ENCODE assay signal across 8 cellular contexts in the genomic region with DNA sequence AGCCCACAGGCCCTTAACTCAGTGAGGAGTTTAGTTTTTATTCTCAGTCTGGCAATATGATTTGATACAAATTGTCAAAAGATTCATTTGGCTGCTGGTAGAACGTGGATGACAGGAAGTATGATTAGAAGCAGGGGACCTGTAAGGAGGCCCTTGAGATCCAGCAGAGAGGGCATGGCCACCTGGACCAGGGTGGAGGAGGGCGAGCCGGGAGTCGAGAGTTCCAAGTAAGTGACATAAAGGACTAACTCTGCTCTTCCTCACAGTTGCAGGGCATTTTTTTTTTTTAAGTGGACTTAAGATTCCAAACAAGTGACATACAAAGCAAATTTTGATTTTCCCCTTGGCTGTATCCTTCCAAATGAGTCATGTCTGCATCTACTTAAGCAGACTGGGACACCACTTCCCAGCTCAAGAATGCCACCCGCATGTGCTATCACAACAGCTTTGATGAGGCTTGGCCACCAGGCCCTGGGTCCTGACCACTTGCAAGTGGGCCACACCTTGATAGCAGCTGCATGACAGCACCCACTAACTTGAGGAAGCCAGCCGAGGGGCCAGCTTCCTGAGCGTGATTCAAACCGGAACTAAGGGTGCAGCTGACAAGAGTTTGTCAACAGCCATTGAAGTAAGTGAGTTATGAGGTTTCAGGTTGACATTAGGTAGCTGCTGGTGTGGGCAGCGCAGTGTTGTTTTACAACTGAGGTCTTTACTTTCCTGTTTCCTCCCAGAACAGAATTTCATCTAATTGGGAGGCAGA. TPM values are rescaled to one million over a fixed set of nuclear protein-coding genes. Genes with fewer than 3 reads are reported as not detected.
DNase-seq lines count a peak whose midpoint lies in the region; ATAC-seq and TF ChIP-seq lines count a peak whose summit lies in the region.

No MANE protein-coding gene starts in this region.

- H3K27me3 ChIP-seq in DOHH2 (ENCODE audit: control insufficient read depth, low read length) (no peaks in the 10 kb centered on the region), heart left ventricle (no peaks in the 10 kb centered on the region)

- H3K4me3 ChIP-seq in DOHH2 (ENCODE audit: low read length): peak overlapping the region; percentile 30
- peak overlapping the region in 1 of 12 donors; percentile 16 for H3K4me3 ChIP-seq in heart left ventricle

- no peaks in the 10 kb centered on the region for H3K36me3 ChIP-seq in DOHH2 (ENCODE audit: control insufficient read depth, low read length)
- H3K36me3 ChIP-seq in heart left ventricle: no peaks in the 10 kb centered on the region

- 0 out of 2 replicates have a peak overlapping the region, but pooled peaks have one; percentile 18 for H3K27ac ChIP-seq in DOHH2 (ENCODE audit: low read depth, low read length)
- H3K27ac ChIP-seq in heart left ventricle: peak overlapping the region in 5 of 12 donors; percentile 27 to 66 (median 39)

- no peaks in the 10 kb centered on the region for H3K9me3 ChIP-seq in DOHH2 (ENCODE audit: control insufficient read depth, insufficient read depth, low read length)
- no peaks in the 10 kb centered on the region for H3K9me3 ChIP-seq in heart left ventricle

- no peaks in the 10 kb centered on the region for H3K79me2 ChIP-seq in DOHH2 (ENCODE audit: control insufficient read depth, low read length)

- intact Hi-C loops in heart left ventricle (cut with DNase I): loop anchor here in 2 of 10 donors (2.0 to 10.0 kb wide), 2 partner anchors 39 to 73 kb away; no protein-coding TSS in a partner anchor

- ATAC-seq in GM21717 (IDR thresholded peaks at IDR 0.05; ENCODE audit: unreplicated experiment) (peak; percentile 89), heart left ventricle (peak in 3 of 4 donors; percentile 63 to 67 (median 66))

- no peaks in the 10 kb centered on the region for H3K9me2 ChIP-seq in DOHH2 (replicated peaks; ENCODE audit: control insufficient read depth, low read length)

- no peaks in the 10 kb centered on the region for H3F3A ChIP-seq in DOHH2 (ENCODE audit: control insufficient read depth, insufficient read depth)

- no peaks in the 10 kb centered on the region for H4K20me1 ChIP-seq in DOHH2 (ENCODE audit: control insufficient read depth, insufficient read depth, low read depth, low read length)

- WGBS in heart left ventricle, 4 donors: 50 to 57% (median 53%) methylated on average over 9 of the region's 9 CpGs

- H3K4me1 ChIP-seq in DOHH2 (ENCODE audit: control insufficient read depth, low read length) (peaks cover 28% of the 10 kb centered on the region), heart left ventricle (peaks cover 5 to 62% (median 31%) of the 10 kb centered on the region in 12 donors)

- peak; percentile 67 for DNase-seq in KG1 (lab: John Stamatoyannopoulos, UW)
- peak; percentile 75 for DNase-seq in activated CD8-positive, alpha-beta memory T cell treated with anti-CD3 and anti-CD28 coated beads, Interleukin-2, amount 50 U/mL, for 48 hours
- peak in 4 of 5 donors; percentile 20 to 68 (median 43) for DNase-seq in heart left ventricle
- peak; percentile 37 for DNase-seq in stimulated activated CD8-positive, alpha-beta memory T cell treated with anti-CD3 and anti-CD28 coated beads, Interleukin-15, amount 100 ng/mL, for 4 hours (ENCODE audit: low read depth in 2 of 2)
- DNase-seq in DMS 273 (lab: John Stamatoyannopoulos, UW; ENCODE audit: unreplicated experiment): no peak
- no peak for DNase-seq in NCI-H1436 treated with DMSO at 0.1 percent for 48 hours (lab: John Stamatoyannopoulos, UW)

- peak overlapping the region; percentile 44 for H3K4me2 ChIP-seq in DOHH2 (ENCODE audit: low read length)

- TF ChIP-seq CTCF in DOHH2 (IDR thresholded peaks at IDR 0.05; ENCODE audit: low read depth, low read length, poor library complexity, severe bottlenecking) (no peak), heart left ventricle (IDR thresholded peaks at IDR 0.05) (no peak)

- no peak for TF ChIP-seq POLR2A in heart left ventricle (IDR thresholded peaks at IDR 0.05)

RNA-seq across cellular contexts. Expression of a gene that starts 54.6 kb away (rescaled TPM):
- total RNA-seq in heart left ventricle: 10 to 100 TPM; 12.4 to 35.2 (median 19.8) TPM
- 1 to 10 TPM; 4.2 to 6.9 TPM for polyA plus RNA-seq in heart left ventricle

Comparison
In these comparisons a context has a peak if more than half of its experiments do, and no peak if none do; other contexts are left out.
1. DNase-seq: peak in KG1 (single experiment), activated CD8-positive, alpha-beta memory T cell treated with anti-CD3 and anti-CD28 coated beads, Interleukin-2, amount 50 U/mL, for 48 hours (single experiment), heart left ventricle (4 of 5) and stimulated activated CD8-positive, alpha-beta memory T cell treated with anti-CD3 and anti-CD28 coated beads, Interleukin-15, amount 100 ng/mL, for 4 hours (2 of 2); none in DMS 273 (single experiment) and NCI-H1436 treated with DMSO at 0.1 percent for 48 hours (single experiment).